ENCODE assay signal across 8 cellular contexts in genomic region chr16:29821663-29822115, GRCh38. TPM values are rescaled to one million over a fixed set of nuclear protein-coding genes. Genes with fewer than 3 reads are reported as not detected.
DNase-seq lines count a peak whose midpoint lies in the region; ATAC-seq and TF ChIP-seq lines count a peak whose summit lies in the region.

No MANE protein-coding gene starts in this region.

- H3K27me3 ChIP-seq in PC-9 (ENCODE audit: insufficient read depth, low read depth) (no peaks in the 10 kb centered on the region), endocrine pancreas (ENCODE audit: control insufficient read depth, insufficient read depth, low read length) (no peaks in the 10 kb centered on the region), H9 (ENCODE audit: insufficient read depth, low read length) (no peaks in the 10 kb centered on the region)

- H2AFZ ChIP-seq in PC-9 (no peak overlapping the region), H9 (ENCODE audit: low read length) (no peak overlapping the region)

- H3K18ac ChIP-seq in H9 (ENCODE audit: insufficient read length, low read depth, low read length): no peak overlapping the region

- H3K9ac ChIP-seq in endocrine pancreas (ENCODE audit: control insufficient read depth, insufficient read depth, low read length): peak overlapping the region; percentile 50
- H3K9ac ChIP-seq in H9 (ENCODE audit: extremely low read depth, insufficient read length, low read length): no peak overlapping the region

- H3K27ac Mint-ChIP-seq in CD14-positive monocyte (peak overlapping the region in 6 of 7 donors; percentile 90 to 96 (median 92)), H9 (peak overlapping the region in 1 of 3 experiments; percentile 83; a peak in 2 of 7 replicates)

- no peak overlapping the region for H4K8ac ChIP-seq in H9 (replicated peaks; ENCODE audit: insufficient read length, low read depth, low read length)

- H3F3A ChIP-seq in PC-9 (ENCODE audit: insufficient read depth, low read depth): peaks cover 71% of the 10 kb centered on the region; the same call in 1 of the 2 replicates

- H2BK12ac ChIP-seq in H9 (ENCODE audit: insufficient read length, low read depth, low read length): no peak overlapping the region

- H2BK120ac ChIP-seq in H9 (ENCODE audit: low read depth, low read length, poor library complexity, severe bottlenecking): no peak overlapping the region

- H2BK15ac ChIP-seq in H9 (ENCODE audit: low read depth, low read length): no peak overlapping the region

- H3K4me3 ChIP-seq in PC-9: peak overlapping the region; percentile 71; the same call in 1 of the 2 replicates
- peak overlapping the region; percentile 14 for H3K4me3 ChIP-seq in endocrine pancreas (ENCODE audit: control insufficient read depth, insufficient read depth, low read length)

- H2BK5ac ChIP-seq in H9 (ENCODE audit: insufficient read length, low read length): no peak overlapping the region

- H3K4me2 ChIP-seq in PC-9 (peak overlapping the region; percentile 88), H9 (ENCODE audit: insufficient read depth, insufficient read length, low read length) (no peak overlapping the region)

- H3K36me3 Mint-ChIP-seq in CD14-positive monocyte: peaks cover 25 to 43% of the 10 kb centered on the region in 2 donors
- peaks cover 24 to 37% (median 35%) of the 10 kb centered on the region in 3 experiments for H3K36me3 Mint-ChIP-seq in H9 (ENCODE audit: insufficient read depth in 1 of 3, low read depth in 3 of 3)

- H3K4me3 Mint-ChIP-seq in CD14-positive monocyte (peak overlapping the region; percentile 96 to 98), H9 (no peak overlapping the region)

- no peak overlapping the region for H2BK20ac ChIP-seq in H9 (ENCODE audit: low read depth, low read length, poor library complexity, severe bottlenecking)

- no peak overlapping the region for H3T11ph ChIP-seq in H9 (ENCODE audit: low read length)

- peaks cover 0 to 1% (median 0%) of the 10 kb centered on the region in 7 donors for H3K9me3 Mint-ChIP-seq in CD14-positive monocyte
- H3K9me3 Mint-ChIP-seq in H9: no peaks in the 10 kb centered on the region

- H3K79me1 ChIP-seq in H9 (ENCODE audit: insufficient read depth, low read depth, low read length, poor library complexity, severe bottlenecking): no peaks in the 10 kb centered on the region

- no peak overlapping the region for H2AK5ac ChIP-seq in H9 (ENCODE audit: insufficient read length, low read length)

- H3K4me1 ChIP-seq in PC-9 (replicated peaks; ENCODE audit: insufficient read depth) (peaks cover 75% of the 10 kb centered on the region), endocrine pancreas (ENCODE audit: control insufficient read depth, insufficient read depth, low read length) (peaks cover 4% of the 10 kb centered on the region), H9 (ENCODE audit: insufficient read depth, low read length) (no peaks in the 10 kb centered on the region)

- no peak overlapping the region for H3K56ac ChIP-seq in H9 (ENCODE audit: insufficient read length, low read depth, low read length)

- TSS peak; percentile 14 for BruUV-seq in PC-9 (replicated peaks; lab: Mats Ljungman, UMichigan)

- H3K27ac ChIP-seq in PC-9 (peak overlapping the region; percentile 77), H9 (ENCODE audit: insufficient read length, low read depth, low read length) (no peak overlapping the region)

- no peaks in the 10 kb centered on the region for H4K20me1 ChIP-seq in PC-9 (ENCODE audit: insufficient read depth)
- no peaks in the 10 kb centered on the region for H4K20me1 ChIP-seq in H9 (ENCODE audit: control insufficient read depth, insufficient read depth, insufficient read length)

- H3K4me1 Mint-ChIP-seq in CD14-positive monocyte (peaks cover 67% of the 10 kb centered on the region), H9 (peaks cover 40 to 49% of the 10 kb centered on the region in 2 experiments)

- CTCF ChIA-PET in PC-9 (lab: Charles Lee): interaction anchor here (0.9 kb wide), 1 partner anchor 21 kb away, joined by 3 read pairs; no protein-coding TSS in a partner anchor
- CTCF ChIA-PET in GM10248 (lab: Yijun Ruan, JAX): interaction anchor here (1.0 to 11.3 kb wide), 7 partner anchors 14 to 122 kb away, joined by 3 to 93 read pairs (median 4); no protein-coding TSS in a partner anchor

- no peak overlapping the region for H4K5ac ChIP-seq in H9 (ENCODE audit: insufficient read length, low read depth, low read length)

- H4K91ac ChIP-seq in H9 (ENCODE audit: insufficient read length, low read depth, low read length): no peak overlapping the region

- ATAC-seq in omental fat pad (ENCODE audit: low FRiP score): peak; percentile 76
- ATAC-seq in GM19035 (IDR thresholded peaks at IDR 0.05; ENCODE audit: unreplicated experiment): no peak

- H3K23me2 ChIP-seq in H9 (ENCODE audit: insufficient read length, low read depth, low read length, poor library complexity, severe bottlenecking): no peaks in the 10 kb centered on the region

- no peaks in the 10 kb centered on the region for H3K9me2 ChIP-seq in PC-9 (ENCODE audit: insufficient read depth)

- TF ChIP-seq CTCF in CD14-positive monocyte (IDR thresholded peaks at IDR 0.05) (no peak), PC-9 (conservative IDR thresholded peaks at IDR 0.05) (no peak), omental fat pad (IDR thresholded peaks at IDR 0.05) (no peak), GM10248 (IDR thresholded peaks at IDR 0.05; ENCODE audit: control extremely low read depth, extremely low read depth, low read depth, missing control alignments) (no peak), H9 (conservative IDR thresholded peaks at IDR 0.05) (no peak)

- H3K14ac ChIP-seq in H9 (ENCODE audit: insufficient read depth, low read length): no peak overlapping the region

- no peak for DNase-seq in CD14-positive monocyte (ENCODE audit: low spot score)
- DNase-seq in PC-9: peak; percentile 70 to 84
- DNase-seq in omental fat pad (ENCODE audit: low spot score): no peak
- DNase-seq in GM10248 (ENCODE audit: extremely low spot score): no peak
- no peak for DNase-seq in effector CD4-positive, alpha-beta T cell
- no peak for DNase-seq in H9

- no peaks in the 10 kb centered on the region for H3K9me3 ChIP-seq in PC-9 (ENCODE audit: insufficient read depth, low read depth)
- H3K9me3 ChIP-seq in endocrine pancreas (ENCODE audit: control insufficient read depth, low read length): no peaks in the 10 kb centered on the region
- H3K9me3 ChIP-seq in H9 (ENCODE audit: control insufficient read depth, low read depth, low read length): no peaks in the 10 kb centered on the region

- no CpG with 5 or more reads among the region's 7 CpGs for WGBS in H9 (ENCODE audit: extremely low coverage, insufficient read length, low lambda C conversion rate)

- H3K23ac ChIP-seq in H9 (ENCODE audit: insufficient read length, low read depth, low read length): no peak overlapping the region

- POLR2A ChIA-PET in PC-9 (lab: Charles Lee; ENCODE audit: unreplicated experiment): interaction anchor here (0.5 to 0.8 kb wide), 4 partner anchors 36 to 750 kb away, joined by 4 to 32 read pairs (median 6); no protein-coding TSS in a partner anchor
- POLR2A ChIA-PET in GM10248 (lab: Yijun Ruan, JAX): interaction anchor here (0.6 kb wide), 1 partner anchor 89 kb away, joined by 4 read pairs; no protein-coding TSS in a partner anchor

- H3K4ac ChIP-seq in H9 (ENCODE audit: low read depth, low read length): no peak overlapping the region

- H3K36me3 ChIP-seq in PC-9 (ENCODE audit: low read depth): no peaks in the 10 kb centered on the region
- H3K36me3 ChIP-seq in endocrine pancreas (ENCODE audit: control insufficient read depth, insufficient read depth, low read length): no peaks in the 10 kb centered on the region

- H3K79me2 ChIP-seq in PC-9 (ENCODE audit: low read depth) (peaks cover 68% of the 10 kb centered on the region), H9 (ENCODE audit: insufficient read depth, low read length) (no peaks in the 10 kb centered on the region)

- intact Hi-C loops in CD14-positive monocyte (cut with micrococcal nuclease) (loop anchor here in 1 of 2 donors (5.0 kb wide), 1 partner anchor 41 kb away; the partner anchor contains the start of gene CDIPT), PC-9 (cut with micrococcal nuclease; ENCODE audit: unreplicated experiment) (loop anchor here (1.0 to 5.0 kb wide), 4 partner anchors 27 to 200 kb away; partner anchors contain the start of genes CDIPT and SEZ6L2)

- H3K27me3 Mint-ChIP-seq in CD14-positive monocyte (ENCODE audit: low read depth in 3 of 3) (peaks cover 0 to 1% (median 0%) of the 10 kb centered on the region in 3 donors), H9 (ENCODE audit: low read depth) (no peaks in the 10 kb centered on the region; the same call in 1 of the 2 replicates)

RNA-seq across cellular contexts. Expression of gene MVP, which starts 1.4 kb away (rescaled TPM):
- 100 to 1,000 TPM; 146 to 185 TPM for polyA plus RNA-seq in CD14-positive monocyte
- total RNA-seq in PC-9 (2021) (197 and 208 TPM in 2 replicates), omental fat pad (100 to 1,000 TPM; 101 to 151 (median 129) TPM), H9 (2021) (2.5 and 3.1 TPM in 2 replicates)

RNA-seq across cellular contexts. Expression of gene PAGR1, which starts 5.7 kb away (rescaled TPM):
- polyA plus RNA-seq in CD14-positive monocyte: 10 to 100 TPM; 36.3 to 43.4 TPM
- total RNA-seq in PC-9 (2021): 27.5 and 44.6 TPM in 2 replicates
- 10 to 100 TPM; 15.6 to 32.9 (median 20.6) TPM for total RNA-seq in omental fat pad
- 65.3 and 67.8 TPM in 2 replicates for total RNA-seq in H9 (2021)

RNA-seq across cellular contexts. Expression of gene PRRT2, which starts 9.7 kb away (rescaled TPM):
- not detected for polyA plus RNA-seq in CD14-positive monocyte
- total RNA-seq in PC-9 (2021) (4.9 and 6.3 TPM in 2 replicates), omental fat pad (1 to 10 TPM in 2 of 4 donors, under 1 TPM in 2; 0.28 to 9.8 (median 1.0) TPM), H9 (2021) (10.7 and 14.6 TPM in 2 replicates)

RNA-seq across cellular contexts. Expression of gene MAZ, which starts 15.4 kb away (rescaled TPM):
- polyA plus RNA-seq in CD14-positive monocyte: 10 to 100 TPM; 14.2 to 18.8 TPM
- total RNA-seq in PC-9 (2021) (463 and 481 TPM in 2 replicates), omental fat pad (10 to 100 TPM; 38.0 to 76.9 (median 57.7) TPM), H9 (2021) (412 and 414 TPM in 2 replicates)

RNA-seq across cellular contexts. Expression of gene KIF22, which starts 31.1 kb away (rescaled TPM):
- 10 to 100 TPM; 22.0 to 28.9 TPM for polyA plus RNA-seq in CD14-positive monocyte
- total RNA-seq in PC-9 (2021): 179 and 195 TPM in 2 replicates
- total RNA-seq in omental fat pad: 10 to 100 TPM in 3 of 4 donors, 1 to 10 TPM in 1; 9.2 to 25.2 (median 13.1) TPM
- 148 and 151 TPM in 2 replicates for total RNA-seq in H9 (2021)

Comparison
In these comparisons a context has a peak if more than half of its experiments do, and no peak if none do; other contexts are left out.
1. DNase-seq: peak in PC-9 (2 of 2); none in CD14-positive monocyte (single experiment), omental fat pad (single experiment), GM10248 (single experiment), effector CD4-positive, alpha-beta T cell (single experiment) and H9 (single experiment).
2. H3K4me3 Mint-ChIP-seq: peak in CD14-positive monocyte (2 of 2); none in H9 (0 of 2).
3. RNA of gene MVP, which starts 1.4 kb away (total RNA-seq): 197 to 208 TPM in PC-9 and 101 to 151 TPM in omental fat pad; 2.5 to 3.1 TPM in H9; every median in the first group is over 10 times any median in the second.